In the genomic region with DNA sequence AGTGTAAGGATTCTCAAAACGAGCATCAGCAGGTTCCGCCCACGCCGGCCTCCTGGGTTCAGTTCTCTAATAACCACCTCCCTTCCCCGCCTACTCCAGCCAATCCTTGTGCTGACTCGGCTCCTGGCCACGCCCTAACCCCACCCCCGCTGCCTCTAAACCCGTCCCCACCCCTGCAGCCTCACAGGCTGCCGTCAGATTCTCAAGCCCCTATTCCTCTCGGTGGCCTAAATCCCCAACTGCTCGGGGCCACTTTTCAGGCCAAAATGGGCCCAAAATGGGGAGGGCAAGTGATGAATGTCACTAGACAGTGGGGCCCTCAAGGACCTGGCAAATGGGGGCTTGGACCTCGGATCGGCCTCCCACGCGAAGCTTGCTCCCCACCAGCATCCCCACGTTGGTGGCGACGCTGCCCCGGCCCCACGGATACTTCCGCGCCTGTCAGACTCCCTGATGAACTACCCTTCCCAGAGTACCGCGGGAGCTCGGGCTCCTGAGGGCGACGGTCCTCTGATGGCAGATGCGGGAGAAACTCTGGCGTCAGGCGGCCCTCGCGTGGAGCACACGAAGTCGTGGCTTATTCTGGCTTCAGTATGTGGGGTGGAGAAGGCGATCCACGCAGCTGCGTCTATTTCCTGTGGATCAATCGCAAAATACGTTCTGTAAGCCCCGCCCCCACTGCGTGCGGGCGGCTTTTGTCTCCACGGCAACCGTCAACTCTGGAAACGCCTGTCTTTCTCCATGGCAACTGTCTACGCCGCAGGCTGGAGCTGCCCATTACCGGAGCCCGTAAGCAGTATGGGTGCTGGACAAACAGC, we compare ENCODE assay signal across 8 cellular contexts. TPM values are rescaled to one million over a fixed set of nuclear protein-coding genes. Genes with fewer than 3 reads are reported as not detected.
DNase-seq lines count a peak whose midpoint lies in the region; ATAC-seq and TF ChIP-seq lines count a peak whose summit lies in the region.

No MANE protein-coding gene starts in this region.

- TF ChIP-seq POLR2A in Raji (IDR thresholded peaks at IDR 0.05; ENCODE audit: insufficient read depth, low read depth, low read length) (peak; percentile 32; the same call in 1 of the 2 replicates), gastroesophageal sphincter (IDR thresholded peaks at IDR 0.05) (no peak)

- H3K27me3 ChIP-seq in HUES64 (ENCODE audit: insufficient read depth, low read length), result no peaks in the 10 kb centered on the region
- no peaks in the 10 kb centered on the region for H3K27me3 ChIP-seq in gastroesophageal sphincter

- TF ChIP-seq CTCF in CD14-positive monocyte (IDR thresholded peaks at IDR 0.05), result no peak
- no peak for TF ChIP-seq CTCF in gastroesophageal sphincter (IDR thresholded peaks at IDR 0.05)

- peak overlapping the region; percentile 74 to 92 (median 83) for H3K27ac Mint-ChIP-seq in CD14-positive monocyte

- no peak overlapping the region for H3K27ac ChIP-seq in HUES64 (ENCODE audit: low read depth, low read length)
- peak overlapping the region in 3 of 4 donors; percentile 75 to 82 (median 79) for H3K27ac ChIP-seq in gastroesophageal sphincter

- H3K4me3 Mint-ChIP-seq in CD14-positive monocyte, result peak overlapping the region; percentile 94 to 95

- peaks cover 17% of the 10 kb centered on the region for H3K4me1 Mint-ChIP-seq in CD14-positive monocyte

- intact Hi-C loops in CD14-positive monocyte (cut with micrococcal nuclease), result loop anchor here in 1 of 2 donors (2.0 kb wide), 1 partner anchor 26 kb away; a partner anchor contains a TSS

- H3K4me1 ChIP-seq in HUES64 (ENCODE audit: insufficient read depth, low read length), result no peaks in the 10 kb centered on the region
- peaks cover 0 to 19% (median 4%) of the 10 kb centered on the region in 3 donors for H3K4me1 ChIP-seq in gastroesophageal sphincter

- ATAC-seq in gastroesophageal sphincter (peak; percentile 92), HG03159 (IDR thresholded peaks at IDR 0.05; ENCODE audit: unreplicated experiment) (no peak)

- WGBS in HUES64, result 68% methylated on average over 51 of the region's 51 CpGs
- 0 to 7% methylated on average over 7 to 13 of the region's 51 CpGs for WGBS in gastroesophageal sphincter (ENCODE audit: low coverage in 1 of 2), 2 donors

- peaks cover 80% of the 10 kb centered on the region for H3K9me3 ChIP-seq in HUES64 (ENCODE audit: insufficient read depth, low read depth, low read length)
- H3K9me3 ChIP-seq in gastroesophageal sphincter, result peaks cover 0 to 13% (median 0%) of the 10 kb centered on the region in 3 donors

- H3K36me3 Mint-ChIP-seq in CD14-positive monocyte, result peaks cover 15 to 19% of the 10 kb centered on the region in 2 donors

- H3K4me3 ChIP-seq in HUES64 (ENCODE audit: low read length) (peak overlapping the region; percentile 26; the same call in 1 of the 2 replicates), gastroesophageal sphincter (peak overlapping the region; percentile 19 to 57)

- DNase-seq in CD14-positive monocyte (ENCODE audit: low spot score) (peak; percentile 84), nucleus accumbens (lab: John Stamatoyannopoulos, UW) (peak; percentile 16 to 97 (median 82)), stromal cell of bone marrow (ENCODE audit: low read depth) (peak; percentile 81)
- peak; percentile 63 for DNase-seq in activated gamma-delta T cell treated with anti-CD3 and anti-CD28 coated beads, Interleukin-2, amount 50 U/mL, for 16 hours (ENCODE audit: low read depth)

- H3K36me3 ChIP-seq in HUES64 (ENCODE audit: insufficient read depth, low read length) (peaks cover 29% of the 10 kb centered on the region), gastroesophageal sphincter (peaks cover 0 to 27% of the 10 kb centered on the region in 2 donors)

- peaks cover 7 to 27% (median 9%) of the 10 kb centered on the region in 3 donors for H3K27me3 Mint-ChIP-seq in CD14-positive monocyte (ENCODE audit: low read depth in 3 of 3)

- H3K9ac ChIP-seq in HUES64 (ENCODE audit: low read depth, low read length), result no peak overlapping the region

- TF ChIP-seq EP300 in gastroesophageal sphincter (IDR thresholded peaks at IDR 0.05), result no peak

- peaks cover 6 to 21% (median 17%) of the 10 kb centered on the region in 7 donors for H3K9me3 Mint-ChIP-seq in CD14-positive monocyte

RNA-seq across cellular contexts. Expression of a gene that starts 24.8 kb away (rescaled TPM):
- 1 to 10 TPM in 1 of 2 donors, under 1 TPM in 1; 0.73 to 1.6 TPM for polyA plus RNA-seq in CD14-positive monocyte
- 7.7 TPM for polyA plus RNA-seq in HUES64 (2013, experiment 1 of 2)
- polyA plus RNA-seq in HUES64 (2013, experiment 2 of 2), result 7.1 TPM
- total RNA-seq in gastroesophageal sphincter, result 10 to 100 TPM in 2 of 4 donors, 1 to 10 TPM in 2; 5.5 to 20.9 (median 11.4) TPM

RNA-seq across cellular contexts. Expression of a gene that starts 25.4 kb away (rescaled TPM):
- polyA plus RNA-seq in CD14-positive monocyte, result 10 to 100 TPM; 46.8 to 47.3 TPM
- 22.6 TPM for polyA plus RNA-seq in HUES64 (2013, experiment 1 of 2)
- polyA plus RNA-seq in HUES64 (2013, experiment 2 of 2), result 22.7 TPM
- 10 to 100 TPM; 17.5 to 34.3 (median 26.0) TPM for total RNA-seq in gastroesophageal sphincter
